9 cellular contexts compared by ENCODE assay signal in genomic region chr22:44026630-44027511, GRCh38. TPM values are rescaled to one million over a fixed set of nuclear protein-coding genes. Genes with fewer than 3 reads are reported as not detected.
DNase-seq lines count a peak whose midpoint lies in the region; ATAC-seq and TF ChIP-seq lines count a peak whose summit lies in the region.
"Had no signal": no experiment of that assay in that cellular context is flagged by ENCODE, and none has a peak within 500 bp of the region (broad histone marks: within the 10 kb centered on the region; RNA-seq: fewer than 3 reads in every experiment).

No MANE protein-coding gene starts in this region.

- no peak overlapping the region for H3K4me3 ChIP-seq in body of pancreas

- H3K27ac Mint-ChIP-seq in T-helper 2 cell treated with Interferon-gamma antibody and Interleukin-4, amounts not matched to agents 5 μg/mL and 100 μg/mL, for 36 hours = peak overlapping the region; percentile 99
- no peak overlapping the region for H3K27ac Mint-ChIP-seq in HFFc6

- peak in 2 of 3 donors; percentile 19 to 43 for TF ChIP-seq POLR2A in body of pancreas (IDR thresholded peaks at IDR 0.05)

- H3K27me3 ChIP-seq in body of pancreas = no peaks in the 10 kb centered on the region

- H3K27me3 Mint-ChIP-seq in T-helper 2 cell treated with Interferon-gamma antibody and Interleukin-4, amounts not matched to agents 5 μg/mL and 100 μg/mL, for 36 hours (ENCODE audit: low read depth) = no peaks in the 10 kb centered on the region
- H3K27me3 Mint-ChIP-seq in HFFc6 (ENCODE audit: insufficient read depth) = peaks cover 4% of the 10 kb centered on the region

- H3K4me1 ChIP-seq in body of pancreas = peaks cover 23% of the 10 kb centered on the region

- 73 to 75% methylated on average over 22 to 27 of the region's 28 CpGs for WGBS in body of pancreas, 2 donors

- no peaks in the 10 kb centered on the region for H3K9me3 ChIP-seq in body of pancreas

- H3K36me3 ChIP-seq in body of pancreas (replicated peaks in 1 of 2; ENCODE audit: insufficient read depth in 1 of 2, low read depth in 2 of 2) = no peaks in the 10 kb centered on the region

- DNase-seq in T-helper 2 cell treated with Interferon-gamma antibody and Interleukin-4, amounts not matched to agents 5 μg/mL and 100 μg/mL, for 36 hours (ENCODE audit: low spot score) = peak; percentile 84
- DNase-seq in body of pancreas = peak; percentile 24 to 81 (median 46)
- peak; percentile 80 for DNase-seq in mucosa of gallbladder (ENCODE audit: low spot score)
- peak; percentile 52 to 66 for DNase-seq in stimulated activated CD8-positive, alpha-beta memory T cell treated with anti-CD3 and anti-CD28 coated beads, Interleukin-7, amount 100 ng/mL, for 4 hours (ENCODE audit: low read depth in 2 of 2)
- no peak for DNase-seq in HCEC 1CT
- DNase-seq in HFFc6 = no peak

- peak overlapping the region; percentile 85 for H3K4me3 Mint-ChIP-seq in T-helper 2 cell treated with Interferon-gamma antibody and Interleukin-4, amounts not matched to agents 5 μg/mL and 100 μg/mL, for 36 hours
- no peak overlapping the region for H3K4me3 Mint-ChIP-seq in HFFc6

- intact Hi-C loops in body of pancreas (cut with DNase I) = no loop called here

- ATAC-seq in GM18519 (IDR thresholded peaks at IDR 0.05; ENCODE audit: low FRiP score, unreplicated experiment) = peak; percentile 35
- peak; percentile 47 for ATAC-seq in HG02981 (IDR thresholded peaks at IDR 0.05; ENCODE audit: unreplicated experiment)
- ATAC-seq in body of pancreas = peak; percentile 55

- H3K4me1 Mint-ChIP-seq in T-helper 2 cell treated with Interferon-gamma antibody and Interleukin-4, amounts not matched to agents 5 μg/mL and 100 μg/mL, for 36 hours (ENCODE audit: low read depth) = peaks cover 46% of the 10 kb centered on the region
- H3K4me1 Mint-ChIP-seq in HFFc6 (ENCODE audit: low read depth) = peaks cover 22% of the 10 kb centered on the region

- H3K27ac ChIP-seq in body of pancreas = peak overlapping the region; percentile 8 to 67 (median 51)
- H3K27ac ChIP-seq: VCaP had no signal

- no peaks in the 10 kb centered on the region for H3K9me3 Mint-ChIP-seq in T-helper 2 cell treated with Interferon-gamma antibody and Interleukin-4, amounts not matched to agents 5 μg/mL and 100 μg/mL, for 36 hours
- H3K9me3 Mint-ChIP-seq in HFFc6 = no peaks in the 10 kb centered on the region

- H3K36me3 Mint-ChIP-seq in T-helper 2 cell treated with Interferon-gamma antibody and Interleukin-4, amounts not matched to agents 5 μg/mL and 100 μg/mL, for 36 hours (ENCODE audit: low read depth) = peaks cover 5% of the 10 kb centered on the region
- no peaks in the 10 kb centered on the region for H3K36me3 Mint-ChIP-seq in HFFc6 (ENCODE audit: low read depth)

- TF ChIP-seq CTCF in body of pancreas (IDR thresholded peaks at IDR 0.05) (no peak), HFFc6 (IDR thresholded peaks at IDR 0.05) (no peak)

RNA-seq across cellular contexts. Expression of gene PARVB, which starts 2.8 kb away (rescaled TPM):
- total RNA-seq in body of pancreas = 1 to 10 TPM; 7.3 to 9.2 TPM
- total RNA-seq in mucosa of gallbladder = 16.5 TPM
- 10 to 100 TPM; 36.5 to 44.2 (median 38.9) TPM for total RNA-seq in HFFc6 (2021; fragmentation: NEBNext Ultra II Directional; extraction: Animal tissue kit (Norgen Biotek cat#: 25700))

Comparison
In these comparisons a context has a peak if more than half of its experiments do, and no peak if none do; other contexts are left out.
1. DNase-seq: peak in T-helper 2 cell treated with Interferon-gamma antibody and Interleukin-4, amounts not matched to agents 5 μg/mL and 100 μg/mL, for 36 hours (single experiment), body of pancreas (4 of 4), mucosa of gallbladder (single experiment) and stimulated activated CD8-positive, alpha-beta memory T cell treated with anti-CD3 and anti-CD28 coated beads, Interleukin-7, amount 100 ng/mL, for 4 hours (2 of 2); none in HCEC 1CT (single experiment) and HFFc6 (single experiment).
2. Peak in every context shown above with its lines, with median percentiles within 50 percentile points of each other: ATAC-seq.